1 cellular context compared by ENCODE assay signal in the genomic region with DNA sequence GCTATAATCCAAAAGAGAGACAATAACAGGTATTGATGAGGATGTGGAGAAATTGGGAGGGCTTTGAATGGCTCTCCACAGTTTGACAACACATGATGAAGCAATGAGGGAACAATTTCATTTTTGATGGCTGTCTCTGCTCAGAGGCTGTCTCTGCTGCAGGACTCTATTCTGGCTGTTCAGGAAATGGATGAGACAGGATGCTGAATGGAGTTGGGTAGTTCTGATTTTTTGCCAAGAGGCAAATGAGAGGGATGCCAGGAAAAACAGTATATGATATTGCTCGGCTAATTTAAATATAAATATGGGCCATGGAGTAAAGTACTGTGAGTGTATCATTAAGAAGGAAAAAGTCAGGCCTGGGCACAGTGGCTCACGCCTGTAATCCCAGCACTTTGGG.
TF ChIP-seq lines count a peak whose summit lies in the region.

No MANE protein-coding gene starts in this region.

TF ChIP-seq in GM12878, 131 proteins besides CTCF, POLR2A, EP300 and RAD21:
- TF ChIP-seq ETV6 (conservative IDR thresholded peaks at IDR 0.05 in 1 of 2, IDR thresholded peaks at IDR 0.05 in 1 of 2; ENCODE audit: borderline replicate concordance in 1 of 2, low read depth in 1 of 2) (no peak), SREBF2 (IDR thresholded peaks at IDR 0.05; ENCODE audit: low read length) (no peak), YY1 (IDR thresholded peaks at IDR 0.05; ENCODE audit: low read depth, low read length) (no peak), EGR1 (IDR thresholded peaks at IDR 0.05; ENCODE audit: borderline replicate concordance in 1 of 2, low read depth in 2 of 2, low read length in 2 of 2) (no peak), TCF7 (IDR thresholded peaks at IDR 0.05; ENCODE audit: borderline replicate concordance) (no peak), PAX8 (IDR thresholded peaks at IDR 0.05) (no peak), IRF4 (IDR thresholded peaks at IDR 0.05; ENCODE audit: low read depth, low read length) (no peak)
- TF ChIP-seq, protein P1, sequence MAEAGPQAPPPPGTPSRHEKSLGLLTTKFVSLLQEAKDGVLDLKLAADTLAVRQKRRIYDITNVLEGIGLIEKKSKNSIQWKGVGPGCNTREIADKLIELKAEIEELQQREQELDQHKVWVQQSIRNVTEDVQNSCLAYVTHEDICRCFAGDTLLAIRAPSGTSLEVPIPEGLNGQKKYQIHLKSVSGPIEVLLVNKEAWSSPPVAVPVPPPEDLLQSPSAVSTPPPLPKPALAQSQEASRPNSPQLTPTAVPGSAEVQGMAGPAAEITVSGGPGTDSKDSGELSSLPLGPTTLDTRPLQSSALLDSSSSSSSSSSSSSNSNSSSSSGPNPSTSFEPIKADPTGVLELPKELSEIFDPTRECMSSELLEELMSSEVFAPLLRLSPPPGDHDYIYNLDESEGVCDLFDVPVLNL (IDR thresholded peaks at IDR 0.05; ENCODE audit: low read depth, low read length) = no peak
